ENCODE assay signal across 11 cellular contexts in the genomic region with DNA sequence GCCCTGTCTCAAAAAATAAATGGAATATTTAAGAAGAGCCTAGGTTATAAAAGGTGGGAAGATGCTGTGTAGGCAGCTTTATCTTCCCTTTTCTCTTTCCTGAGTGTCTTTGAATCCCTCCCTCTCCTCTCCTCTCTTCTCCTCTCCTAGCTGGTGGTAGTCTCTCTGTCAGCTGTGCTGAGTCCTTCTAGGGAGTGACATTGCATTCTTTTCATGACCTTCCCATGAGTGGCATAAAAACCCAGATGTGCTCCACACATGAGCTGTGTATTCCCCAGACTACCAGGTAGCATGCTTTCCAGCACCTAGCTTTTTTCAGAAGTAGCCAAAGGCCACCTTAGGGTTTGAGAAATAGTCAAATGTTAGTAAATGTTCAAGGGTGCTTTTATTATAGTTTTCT.
"Had no signal": no experiment of that assay in that cellular context is flagged by ENCODE, and none has a peak within 500 bp of the region (broad histone marks: within the 10 kb centered on the region; RNA-seq: fewer than 3 reads in every experiment).

No MANE protein-coding gene starts in this region.

- H3K9me3 ChIP-seq: body of pancreas had no signal

- H3K36me3 ChIP-seq: uterus had no signal

- DNase-seq: activated CD4-positive, alpha-beta T cell treated with anti-CD3 and anti-CD28 coated beads, Interleukin-2, amount 50 U/mL, for 1 hour; activated CD4-positive, CD25-positive, alpha-beta regulatory T cell; activated naive CD4-positive, alpha-beta T cell treated with anti-CD3 and anti-CD28 coated beads, Interleukin-2, amount 50 U/mL, for 16 hours; activated T-cell treated with anti-CD3 and anti-CD28 coated beads, Interleukin-2, amount 50 U/mL, for 1 hour; body of pancreas; endodermal cell; erythroblast; glutamatergic neuron; left colon; T-helper 17 cell; uterus had no signal

- ATAC-seq: body of pancreas, left colon, T-helper 17 cell had no signal

- H3K4me1 ChIP-seq: body of pancreas had no signal

- H3K4me3 ChIP-seq: body of pancreas, uterus had no signal

- H3K27ac ChIP-seq: body of pancreas, uterus had no signal

- H3K27me3 ChIP-seq: body of pancreas, uterus had no signal
